Comparison of ENCODE assay signal across 34 cellular contexts in the genomic region with DNA sequence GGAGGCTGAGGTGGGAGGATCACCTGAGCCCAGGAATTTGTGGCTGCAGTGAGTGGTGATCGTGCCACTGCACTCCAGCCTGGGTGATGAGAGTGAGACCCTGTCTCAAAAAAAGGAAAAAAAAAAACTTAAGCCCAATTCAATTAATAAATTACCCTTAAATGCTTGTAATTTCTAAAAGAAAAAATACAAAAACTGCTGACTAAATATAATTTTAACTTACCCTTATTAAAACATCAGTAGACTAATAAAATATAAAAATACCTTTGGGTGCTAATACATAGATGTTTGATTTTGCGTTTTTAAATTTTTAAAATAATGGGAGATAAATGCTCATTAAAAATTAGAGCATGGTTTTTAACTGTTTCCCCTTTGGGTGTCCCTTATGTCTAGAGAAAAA.
"Had no signal": no experiment of that assay in that cellular context is flagged by ENCODE, and none has a peak within 500 bp of the region (broad histone marks: within the 10 kb centered on the region; RNA-seq: fewer than 3 reads in every experiment).

No MANE protein-coding gene starts in this region.

- H3K27me3 ChIP-seq: MG63 had no signal

- H3K4me3 ChIP-seq: MG63 had no signal

- DNase-seq: Karpas-422, Kasumi-1, MG63, MM.1S, MV-4-11, NCI-H1048, NCI-H1092, NCI-H1092 treated with DMSO at 0.1 percent for 48 hours, NCI-H1105, NCI-H1105 treated with DMSO at 0.1 percent for 48 hours, NCI-H1417, NCI-H1417 treated with DMSO at 0.1 percent for 48 hours, NCI-H1436, NCI-H1436 treated with DMSO at 0.1 percent for 48 hours, NCI-H146, NCI-H1694, NCI-H1694 treated with DMSO at 0.1 percent for 48 hours, NCI-H187, NCI-H187 treated with DMSO at 0.1 percent for 48 hours, NCI-H1930, NCI-H2029, NCI-H2029 treated with DMSO at 0.1 percent for 48 hours, NCI-H2081, NCI-H2081 treated with DMSO at 0.1 percent for 48 hours, NCI-H2107, NCI-H2171, NCI-H2171 treated with DMSO at 0.1 percent for 48 hours, NCI-H2227 treated with DMSO at 0.1 percent for 48 hours, NCI-H226, NCI-H345, NCI-H446, NCI-H446 treated with DMSO at 0.1 percent for 48 hours, NCI-H510A, NCI-H510A treated with DMSO at 0.1 percent for 48 hours had no signal

- H3K9me3 ChIP-seq: MG63 had no signal

- H3K36me3 ChIP-seq: MG63 had no signal
